1 cellular context compared by ENCODE assay signal in genomic region chr3:122572940-122573412, GRCh38.
TF ChIP-seq lines count a peak whose summit lies in the region.

No MANE protein-coding gene starts in this region.

TF ChIP-seq in HepG2, 621 proteins besides CTCF, POLR2A, EP300 and RAD21 (continued from another document and continues in another):
- TF ChIP-seq SMYD3 (CRISPR knock-in tag; IDR thresholded peaks at IDR 0.05), result no peak
- no peak for TF ChIP-seq GLI4 (CRISPR knock-in tag; IDR thresholded peaks at IDR 0.05; ENCODE audit: borderline replicate concordance)
- no peak for TF ChIP-seq PBX3 (CRISPR knock-in tag; IDR thresholded peaks at IDR 0.05; ENCODE audit: borderline replicate concordance)
- no peak for TF ChIP-seq NFATC3 (CRISPR knock-in tag; IDR thresholded peaks at IDR 0.05)
- TF ChIP-seq NR0B2 (CRISPR knock-in tag; IDR thresholded peaks at IDR 0.05), result no peak
- no peak for TF ChIP-seq ZNF552 (CRISPR knock-in tag; IDR thresholded peaks at IDR 0.05; ENCODE audit: borderline replicate concordance)
- TF ChIP-seq RBFOX2 (IDR thresholded peaks at IDR 0.05; ENCODE audit: low read depth, low read length), result no peak
- TF ChIP-seq ZNF263 (CRISPR knock-in tag; IDR thresholded peaks at IDR 0.05), result no peak
- no peak for TF ChIP-seq SRSF9 (IDR thresholded peaks at IDR 0.05; ENCODE audit: borderline replicate concordance, insufficient read depth, low read depth, low read length, poor library complexity, severe bottlenecking)
- TF ChIP-seq BRCA1 (CRISPR knock-in tag; IDR thresholded peaks at IDR 0.05), result no peak
- no peak; the same call in 1 of the 2 replicates for TF ChIP-seq ZNF788 (CRISPR knock-in tag; IDR thresholded peaks at IDR 0.05; ENCODE audit: borderline replicate concordance)
- TF ChIP-seq ZNF10 (CRISPR knock-in tag; IDR thresholded peaks at IDR 0.05; ENCODE audit: borderline replicate concordance, low read depth), result no peak
- TF ChIP-seq ZNF768 (CRISPR knock-in tag; IDR thresholded peaks at IDR 0.05), result no peak
- 0 out of 2 replicates have a peak, but pooled peaks have one; percentile 58 for TF ChIP-seq HDAC2 (CRISPR knock-in tag; IDR thresholded peaks at IDR 0.05)
- no peak for TF ChIP-seq NKX3-1 (CRISPR knock-in tag; IDR thresholded peaks at IDR 0.05)
- peak; percentile 69; the same call in 1 of the 2 replicates for TF ChIP-seq HMG20A (CRISPR knock-in tag; IDR thresholded peaks at IDR 0.05; ENCODE audit: borderline replicate concordance)
- no peak for TF ChIP-seq KLF13 (CRISPR knock-in tag; IDR thresholded peaks at IDR 0.05)
- no peak for TF ChIP-seq CC2D1A (CRISPR knock-in tag; IDR thresholded peaks at IDR 0.05)
- no peak for TF ChIP-seq ZFX (CRISPR knock-in tag; IDR thresholded peaks at IDR 0.05; ENCODE audit: low read depth)
- TF ChIP-seq SOX6 (IDR thresholded peaks at IDR 0.05), result no peak
- peak; percentile 69 for TF ChIP-seq SOX6 (CRISPR knock-in tag; IDR thresholded peaks at IDR 0.05)
- TF ChIP-seq AFF4 (CRISPR knock-in tag; IDR thresholded peaks at IDR 0.05), result no peak
- no peak for TF ChIP-seq ZNF251 (CRISPR knock-in tag; IDR thresholded peaks at IDR 0.05)
- TF ChIP-seq ZNF580 (CRISPR knock-in tag; IDR thresholded peaks at IDR 0.05; ENCODE audit: borderline replicate concordance, low read depth), result no peak
- TF ChIP-seq TP53 (CRISPR knock-in tag; conservative IDR thresholded peaks at IDR 0.05), result 0 out of 2 replicates have a peak, but pooled peaks have one; percentile 43
- TF ChIP-seq ZNF562 (CRISPR knock-in tag; IDR thresholded peaks at IDR 0.05; ENCODE audit: borderline replicate concordance), result no peak
- TF ChIP-seq DPF2 (CRISPR knock-in tag; IDR thresholded peaks at IDR 0.05; ENCODE audit: borderline replicate concordance, low read depth), result no peak
- TF ChIP-seq EEA1 (CRISPR knock-in tag; IDR thresholded peaks at IDR 0.05; ENCODE audit: borderline replicate concordance), result no peak
- no peak for TF ChIP-seq DBP (CRISPR knock-in tag; IDR thresholded peaks at IDR 0.05; ENCODE audit: not compliant biosample characterization)
- no peak for TF ChIP-seq ZBED4 (CRISPR knock-in tag; IDR thresholded peaks at IDR 0.05; ENCODE audit: borderline replicate concordance)
- no peak for TF ChIP-seq XBP1 (CRISPR knock-in tag; IDR thresholded peaks at IDR 0.05)
- no peak for TF ChIP-seq SMAD1 (CRISPR knock-in tag; IDR thresholded peaks at IDR 0.05; ENCODE audit: borderline replicate concordance, low read depth)
- no peak for TF ChIP-seq BRF2 (CRISPR knock-in tag; IDR thresholded peaks at IDR 0.05)
- TF ChIP-seq ZNF784 (CRISPR knock-in tag; IDR thresholded peaks at IDR 0.05; ENCODE audit: borderline replicate concordance), result no peak
- TF ChIP-seq SALL2 (CRISPR knock-in tag; IDR thresholded peaks at IDR 0.05), result no peak
- no peak for TF ChIP-seq ZFP62 (CRISPR knock-in tag; IDR thresholded peaks at IDR 0.05)
- no peak for TF ChIP-seq ZNF883 (CRISPR knock-in tag; IDR thresholded peaks at IDR 0.05; ENCODE audit: not compliant biosample characterization)
- no peak for TF ChIP-seq ZNF234 (CRISPR knock-in tag; conservative IDR thresholded peaks at IDR 0.05)
- no peak for TF ChIP-seq NFKB2 (CRISPR knock-in tag; IDR thresholded peaks at IDR 0.05; ENCODE audit: borderline replicate concordance)
- TF ChIP-seq ELF1 (CRISPR knock-in tag; IDR thresholded peaks at IDR 0.05), result 0 out of 2 replicates have a peak, but pooled peaks have one; percentile 34
- TF ChIP-seq CBX2 (IDR thresholded peaks at IDR 0.05; ENCODE audit: low read depth, low read length), result no peak
- TF ChIP-seq CBX2 (CRISPR knock-in tag; IDR thresholded peaks at IDR 0.05; ENCODE audit: low read depth), result no peak
- no peak for TF ChIP-seq ZBTB3 (CRISPR knock-in tag; IDR thresholded peaks at IDR 0.05; ENCODE audit: borderline replicate concordance, low read depth)
- no peak for TF ChIP-seq ZNF761 (CRISPR knock-in tag; conservative IDR thresholded peaks at IDR 0.05)
- no peak for TF ChIP-seq TCF7 (IDR thresholded peaks at IDR 0.05; ENCODE audit: low read depth)
- no peak for TF ChIP-seq MIER2 (CRISPR knock-in tag; IDR thresholded peaks at IDR 0.05)
- TF ChIP-seq PAWR (CRISPR knock-in tag; IDR thresholded peaks at IDR 0.05; ENCODE audit: borderline replicate concordance), result no peak
- no peak for TF ChIP-seq ZNF326 (CRISPR knock-in tag; IDR thresholded peaks at IDR 0.05; ENCODE audit: borderline replicate concordance)
- no peak for TF ChIP-seq SMAD9 (CRISPR knock-in tag; IDR thresholded peaks at IDR 0.05)
- no peak for TF ChIP-seq FOXM1 (CRISPR knock-in tag; IDR thresholded peaks at IDR 0.05)
- TF ChIP-seq FOXJ3 (CRISPR knock-in tag; IDR thresholded peaks at IDR 0.05; ENCODE audit: borderline replicate concordance), result peak; percentile 35; the same call in 1 of the 2 replicates
- TF ChIP-seq PLRG1 (conservative IDR thresholded peaks at IDR 0.05), result no peak
- no peak for TF ChIP-seq ZNF18 (CRISPR knock-in tag; IDR thresholded peaks at IDR 0.05; ENCODE audit: insufficient replicate concordance)
- no peak for TF ChIP-seq BORCS8-MEF2B (CRISPR knock-in tag; IDR thresholded peaks at IDR 0.05)
- no peak for TF ChIP-seq ZNF264 (CRISPR knock-in tag; IDR thresholded peaks at IDR 0.05)
- TF ChIP-seq U2AF2 (IDR thresholded peaks at IDR 0.05; ENCODE audit: low read depth, low read length), result no peak
- no peak for TF ChIP-seq TCF12 (IDR thresholded peaks at IDR 0.05)
- TF ChIP-seq TCF12 (CRISPR knock-in tag; IDR thresholded peaks at IDR 0.05), result no peak
- TF ChIP-seq ZNF138 (CRISPR knock-in tag; IDR thresholded peaks at IDR 0.05; ENCODE audit: low read depth), result no peak
- TF ChIP-seq ZSCAN29 (CRISPR knock-in tag; conservative IDR thresholded peaks at IDR 0.05), result no peak
- TF ChIP-seq ZNF891 (CRISPR knock-in tag; IDR thresholded peaks at IDR 0.05), result no peak
- TF ChIP-seq ZNF691 (CRISPR knock-in tag; IDR thresholded peaks at IDR 0.05; ENCODE audit: borderline replicate concordance, low read depth), result no peak
